Comparison of ENCODE assay signal across 14 cellular contexts in the genomic region with DNA sequence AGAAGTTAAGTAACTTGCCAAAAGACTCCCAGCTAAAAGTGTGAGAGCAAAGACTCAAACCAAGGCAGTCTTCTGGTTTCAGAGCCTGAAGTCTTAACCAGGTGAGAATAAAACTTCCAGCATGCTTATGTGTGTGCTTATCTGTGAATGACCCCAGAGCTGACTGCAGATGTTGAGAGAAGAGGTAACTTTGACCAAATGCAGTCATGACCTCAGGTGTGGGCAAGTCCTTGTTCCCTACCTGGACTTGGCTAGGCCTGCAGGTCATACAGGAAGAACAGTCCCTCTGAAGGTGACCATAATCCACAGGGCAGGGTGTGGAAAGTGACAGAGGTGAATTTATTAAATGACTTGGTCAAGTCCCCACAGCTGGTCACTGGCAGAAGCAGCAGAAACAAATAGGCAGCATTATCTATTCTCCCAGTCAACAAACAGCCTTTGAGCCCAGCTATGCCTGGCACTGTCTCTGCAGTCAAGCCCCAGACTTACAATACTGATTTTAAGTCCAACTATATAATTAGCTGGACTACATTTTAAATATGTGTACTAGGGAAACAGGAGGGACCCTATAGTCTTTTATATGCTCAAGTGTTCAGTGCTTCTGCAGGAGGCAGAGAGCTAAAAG.
"Had no signal": no experiment of that assay in that cellular context is flagged by ENCODE, and none has a peak within 500 bp of the region (broad histone marks: within the 10 kb centered on the region; RNA-seq: fewer than 3 reads in every experiment).

No MANE protein-coding gene starts in this region.

- H3K27ac ChIP-seq: ascending aorta, gastroesophageal sphincter, lower lobe of right lung, stomach, tibial nerve, vagina had no signal

- H3K9me3 Mint-ChIP-seq: WTC11 had no signal

- H3K27ac Mint-ChIP-seq: activated CD8-positive, alpha-beta T cell treated with anti-CD3 and anti-CD28 coated beads, Interleukin-2, amount 10 ng/mL, durations not matched to agents 7 days and 5 days; WTC11 had no signal

- H3K4me3 Mint-ChIP-seq: activated CD8-positive, alpha-beta T cell treated with anti-CD3 and anti-CD28 coated beads, Interleukin-2, amount 10 ng/mL, durations not matched to agents 7 days and 5 days; WTC11 had no signal

- DNase-seq: activated CD4-positive, alpha-beta T cell treated with anti-CD3 and anti-CD28 coated beads for 48 hours; activated CD8-positive, alpha-beta memory T cell treated with anti-CD3 and anti-CD28 coated beads, Interleukin-2, amount 50 U/mL, for 48 hours; activated CD8-positive, alpha-beta T cell treated with anti-CD3 and anti-CD28 coated beads, Interleukin-2, amount 10 ng/mL, durations not matched to agents 7 days and 5 days; activated naive CD4-positive, alpha-beta T cell; left cardiac atrium; lower lobe of right lung; naive thymus-derived CD4-positive, alpha-beta T cell; small intestine; stomach had no signal

- H3K36me3 Mint-ChIP-seq: WTC11 had no signal
